ENCODE assay signal across 8 cellular contexts in genomic region chr5:151095341-151096000, GRCh38. TPM values are rescaled to one million over a fixed set of nuclear protein-coding genes. Genes with fewer than 3 reads are reported as not detected.
DNase-seq lines count a peak whose midpoint lies in the region; ATAC-seq and TF ChIP-seq lines count a peak whose summit lies in the region.

No MANE protein-coding gene starts in this region.

- ATAC-seq in GM18520 (IDR thresholded peaks at IDR 0.05; ENCODE audit: unreplicated experiment) = no peak
- no peak for ATAC-seq in HG03520 (IDR thresholded peaks at IDR 0.05; ENCODE audit: unreplicated experiment)
- no peak for ATAC-seq in HG03521 (IDR thresholded peaks at IDR 0.05; ENCODE audit: unreplicated experiment)

- no peak for TF ChIP-seq CTCF in fibroblast of pulmonary artery (IDR thresholded peaks at IDR 0.05; ENCODE audit: low read length, missing control alignments)

- H3K4me3 ChIP-seq in fibroblast of pulmonary artery (replicated peaks; ENCODE audit: low read depth, low read length) = no peak overlapping the region

- DNase-seq in GM03348 (ENCODE audit: low spot score) = peak; percentile 52
- DNase-seq in SK-N-DZ (ENCODE audit: low spot score) = peak; percentile 33
- peak; percentile 39 for DNase-seq in fibroblast of pulmonary artery (ENCODE audit: low read depth)
- DNase-seq in retina = peak; percentile 58
- no peak for DNase-seq in middle frontal gyrus (ENCODE audit: extremely low spot score, low spot score)

RNA-seq across cellular contexts. Expression of gene TNIP1, which starts 14.6 kb away (rescaled TPM):
- polyA plus RNA-seq in SK-N-DZ (2014; cell fraction: cytosol; rRNA removed) = 28.2 and 39.3 TPM in 2 replicates
- 16.4 and 27.8 TPM in 2 replicates for polyA plus RNA-seq in SK-N-DZ (2014; cell fraction: nucleus; rRNA removed)
